ENCODE assay signal across 17 cellular contexts in genomic region chr7:67267914-67268313, GRCh38.
A peak's percentile ranks its signal among the peaks of the same experiment; 100 is the strongest.
DNase-seq lines count a peak whose midpoint lies in the region; ATAC-seq lines count a peak whose summit lies in the region.
"Had no signal": no experiment of that assay in that cellular context is flagged by ENCODE, and none has a peak within 500 bp of the region (broad histone marks: within the 10 kb centered on the region; RNA-seq: fewer than 3 reads in every experiment).

No MANE protein-coding gene starts in this region.

- ATAC-seq in sciatic nerve (peak; percentile 49), HG03432 (IDR thresholded peaks at IDR 0.05; ENCODE audit: unreplicated experiment) (no peak)
- ATAC-seq: Right ventricle myocardium inferior had no signal

- intact Hi-C loops in head of caudate nucleus (cut with DNase I), result no loop called here
- intact Hi-C loops in sciatic nerve (cut with DNase I), result no loop called here

- DNase-seq in NCI-H2171 treated with DMSO at 0.1 percent for 48 hours (lab: John Stamatoyannopoulos, UW) (peak; percentile 20), NCI-H2171 (lab: John Stamatoyannopoulos, UW) (no peak), NCI-H69 (lab: John Stamatoyannopoulos, UW) (peak; percentile 97), head of caudate nucleus (peak in 38 of 42 donors; percentile 2 to 60 (median 26)), sciatic nerve (ENCODE audit: low spot score) (no peak), MV-4-11 (lab: John Stamatoyannopoulos, UW) (no peak)
- DNase-seq in activated CD8-positive, alpha-beta memory T cell treated with anti-CD3 and anti-CD28 coated beads, Interleukin-2, amount 50 U/mL, for 4 hours, result no peak
- DNase-seq: activated B cell treated with CpG ODN at 0.5 μM for 24 hours; activated effector memory CD4-positive, alpha-beta T cell treated with Interleukin-2 at 50 U/mL for 16 hours; CD4-positive, alpha-beta T cell; foreskin fibroblast; GOT3; NCI-H1930; stimulated activated CD4-positive, alpha-beta T cell treated with anti-CD3 and anti-CD28 coated beads, Interleukin-12 subunit alpha, Interleukin-12 subunit beta, amount 100 ng/mL, for 4 hours; stimulated activated naive CD4-positive, alpha-beta T cell had no signal

Comparison
In these comparisons a context has a peak if more than half of its experiments do, and no peak if none do; other contexts are left out.
1. DNase-seq: peak in NCI-H2171 treated with DMSO at 0.1 percent for 48 hours (single experiment), NCI-H69 (single experiment) and head of caudate nucleus (38 of 42); none in NCI-H2171 (single experiment), sciatic nerve (single experiment), MV-4-11 (single experiment) and activated CD8-positive, alpha-beta memory T cell treated with anti-CD3 and anti-CD28 coated beads, Interleukin-2, amount 50 U/mL, for 4 hours (single experiment).